Comparison of ENCODE assay signal across 1 cellular context in genomic region chr1:29222686-29223085, GRCh38.
TF ChIP-seq lines count a peak whose summit lies in the region.

No MANE protein-coding gene starts in this region.

TF ChIP-seq in H1, 55 proteins besides CTCF, POLR2A, EP300 and RAD21:
- TF ChIP-seq JUND (IDR thresholded peaks at IDR 0.05; ENCODE audit: low read length) (no peak), TEAD4 (IDR thresholded peaks at IDR 0.05; ENCODE audit: low read depth, low read length) (0 out of 2 replicates have a peak, but pooled peaks have one; percentile 8)
